ENCODE assay signal across 19 cellular contexts in the genomic region with DNA sequence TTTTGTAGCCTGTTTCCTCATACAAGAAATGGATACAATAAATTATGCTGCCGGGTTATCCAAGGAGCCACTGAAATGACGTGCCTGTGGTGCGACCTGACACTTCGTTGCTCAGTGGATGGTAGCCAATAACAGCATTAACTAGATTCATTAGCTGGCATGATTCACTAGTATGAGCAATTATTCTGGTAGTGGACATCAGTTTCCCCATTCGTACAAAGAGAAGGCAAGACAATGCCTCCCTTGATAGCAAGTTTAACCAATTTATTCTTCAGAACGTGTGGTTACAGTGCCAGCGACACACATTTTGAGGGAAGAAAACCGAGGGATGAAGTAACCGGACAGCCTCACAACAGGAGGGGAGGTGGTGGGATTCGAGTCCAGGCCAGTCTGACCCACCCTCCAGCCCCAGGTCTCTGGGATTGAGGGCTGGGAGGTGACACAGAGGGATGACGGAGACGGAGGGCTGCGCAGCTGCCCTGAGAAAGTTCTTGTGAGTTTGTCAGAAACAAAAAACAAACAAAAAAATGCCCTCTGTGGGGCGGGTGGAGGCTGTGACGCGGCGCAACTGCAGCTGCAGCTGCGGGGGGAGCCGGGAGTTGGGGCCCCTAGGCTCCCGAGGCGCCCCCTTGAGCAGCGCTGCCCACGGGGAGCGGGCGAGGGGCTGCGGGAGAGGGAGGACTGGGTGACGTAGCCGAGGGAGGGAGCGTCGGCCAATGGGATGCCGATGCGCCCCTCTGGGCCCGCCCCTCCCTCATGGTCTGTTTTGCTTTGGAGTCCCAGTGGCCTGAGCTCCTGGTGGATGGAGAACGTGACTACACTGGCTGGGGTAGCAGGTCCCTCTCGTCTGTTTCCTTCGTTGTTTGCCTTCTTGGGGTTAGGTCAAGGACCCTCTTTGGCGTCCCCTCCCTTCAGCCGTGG. TPM values are rescaled to one million over a fixed set of nuclear protein-coding genes. Genes with fewer than 3 reads are reported as not detected.
DNase-seq lines count a peak whose midpoint lies in the region; ATAC-seq, FAIRE-seq and TF ChIP-seq lines count a peak whose summit lies in the region.
"Had no signal": no experiment of that assay in that cellular context is flagged by ENCODE, and none has a peak within 500 bp of the region (broad histone marks: within the 10 kb centered on the region; RNA-seq: fewer than 3 reads in every experiment).

No MANE protein-coding gene starts in this region.

- no TSS peak for BruUV-seq in K562 (replicated peaks; lab: Mats Ljungman, UMichigan)

- H3K9me3 ChIP-seq in K562 (replicated peaks; ENCODE audit: control insufficient read depth, insufficient read depth, low read depth, low read length) = no peaks in the 10 kb centered on the region
- no peaks in the 10 kb centered on the region for H3K9me3 ChIP-seq in ascending aorta
- no peaks in the 10 kb centered on the region for H3K9me3 ChIP-seq in CD8-positive, alpha-beta memory T cell (ENCODE audit: low read length)
- H3K9me3 ChIP-seq: ovary had no signal

- peaks cover 2% of the 10 kb centered on the region for H3K9me1 ChIP-seq in K562 (ENCODE audit: control insufficient read depth, insufficient read depth, low read length)

- CTCF ChIA-PET in K562 (lab: Yijun Ruan, JAX; ENCODE audit: low intra/inter-chr PET ratio) = no interaction called here
- CTCF ChIA-PET in CD8-positive, alpha-beta memory T cell (lab: Charles Lee) = no interaction called here

- H3K4me3 ChIP-seq in H7 (ENCODE audit: insufficient read depth, low read depth, low read length) (peak overlapping the region; percentile 4; the same call in 1 of the 2 replicates), K562 (no peak overlapping the region), ascending aorta (no peak overlapping the region)
- H3K4me3 ChIP-seq in CD8-positive, alpha-beta memory T cell (ENCODE audit: low read length) = no peak overlapping the region
- H3K4me3 ChIP-seq: ovary had no signal

- no peak overlapping the region for H3K27ac ChIP-seq in K562 (ENCODE audit: extremely low read depth, low read depth, low read length)
- no peak overlapping the region for H3K27ac ChIP-seq in ascending aorta
- H3K27ac ChIP-seq in CD8-positive, alpha-beta memory T cell (ENCODE audit: low read depth, low read length) = no peak overlapping the region
- H3K27ac ChIP-seq: ovary had no signal

- peaks cover 0 to 25% of the 10 kb centered on the region in 2 experiments; a peak in 3 of 5 replicates for H3K4me1 ChIP-seq in K562 (replicated peaks in 1 of 2; ENCODE audit: control insufficient read depth in 2 of 2, insufficient read depth in 2 of 2, low read length in 2 of 2)
- H3K4me1 ChIP-seq in ascending aorta = peaks cover 4 to 11% of the 10 kb centered on the region in 2 donors
- peaks cover 6% of the 10 kb centered on the region for H3K4me1 ChIP-seq in CD8-positive, alpha-beta memory T cell (ENCODE audit: insufficient read depth, low read length)

- H3K27me3 ChIP-seq in H7 (ENCODE audit: control insufficient read depth, insufficient read depth, low read length) (peaks cover 74% of the 10 kb centered on the region), K562 (ENCODE audit: control insufficient read depth in 2 of 2, insufficient read depth in 2 of 2, low read length in 2 of 2) (peaks cover 43 to 58% of the 10 kb centered on the region in 2 experiments), ascending aorta (peaks cover 50% of the 10 kb centered on the region)
- peaks cover 53% of the 10 kb centered on the region for H3K27me3 ChIP-seq in CD8-positive, alpha-beta memory T cell (ENCODE audit: insufficient read depth, low read length, poor library complexity, severe bottlenecking)
- H3K27me3 ChIP-seq: ovary had no signal

- H3K79me2 ChIP-seq in K562 (ENCODE audit: control insufficient read depth, insufficient read depth, low read length) = no peaks in the 10 kb centered on the region

- H3K27ac Mint-ChIP-seq in stimulated activated naive B cell treated with anti-CD40 and anti-IgM and Interleukin-4, amounts not matched to agents 10 μg/mL and 1 μg/mL and 100 μg/mL, for 72 hours = peak overlapping the region; percentile 79
- peak overlapping the region in 1 of 8 donors; percentile 23 for H3K27ac Mint-ChIP-seq in CD8-positive, alpha-beta memory T cell

- H3K4me2 ChIP-seq in K562 (ENCODE audit: insufficient read depth, low read length) = 0 out of 2 replicates have a peak overlapping the region, but pooled peaks have one; percentile 18

- no peak overlapping the region for H3K4me3 Mint-ChIP-seq in stimulated activated naive B cell treated with anti-CD40 and anti-IgM and Interleukin-4, amounts not matched to agents 10 μg/mL and 1 μg/mL and 100 μg/mL, for 72 hours
- peak overlapping the region in 1 of 7 donors; percentile 24 for H3K4me3 Mint-ChIP-seq in CD8-positive, alpha-beta memory T cell

- peak; percentile 97 for ATAC-seq in K562
- ATAC-seq in stimulated activated naive B cell treated with anti-CD40 and anti-IgM and Interleukin-4, amounts not matched to agents 10 μg/mL and 1 μg/mL and 100 μg/mL, for 72 hours (replicated peaks) = no peak
- ATAC-seq: left ventricle myocardium superior, PC-3 had no signal

- 0 out of 2 replicates have a peak overlapping the region, but pooled peaks have one; percentile 16 for H2AFZ ChIP-seq in K562 (ENCODE audit: low read depth, low read length)

- WGBS in K562 (ENCODE audit: insufficient coverage, low coverage, missing lambda C conversion rate) = 2% methylated on average over 34 of the region's 38 CpGs

- FAIRE-seq in K562 (lab: Jason Lieb, UNC) = peak; percentile 71

- H3K4me1 Mint-ChIP-seq in stimulated activated naive B cell treated with anti-CD40 and anti-IgM and Interleukin-4, amounts not matched to agents 10 μg/mL and 1 μg/mL and 100 μg/mL, for 72 hours = peaks cover 21 to 32% of the 10 kb centered on the region in 2 donors
- H3K4me1 Mint-ChIP-seq in CD8-positive, alpha-beta memory T cell = peaks cover 13 to 39% (median 22%) of the 10 kb centered on the region in 3 donors

- TF ChIP-seq POLR2A in K562 (conservative IDR thresholded peaks at IDR 0.05) = no peak

- in situ Hi-C loops in K562 (cut with MboI) = no loop called here

- 0 out of 6 replicates have a peak, but pooled peaks of 1 of the 3 experiments have one; percentile 18 for TF ChIP-seq CTCF in K562 (IDR thresholded peaks at IDR 0.05 in 2 of 3, conservative IDR thresholded peaks at IDR 0.05 in 1 of 3; ENCODE audit: insufficient read depth in 2 of 3, low read depth in 1 of 3, low read length in 3 of 3)
- TF ChIP-seq CTCF in ascending aorta (IDR thresholded peaks at IDR 0.05) = no peak

- no peaks in the 10 kb centered on the region for H3K36me3 ChIP-seq in H7 (replicated peaks; ENCODE audit: control insufficient read depth, insufficient read depth, low read length)
- no peaks in the 10 kb centered on the region for H3K36me3 ChIP-seq in K562 (ENCODE audit: control insufficient read depth, insufficient read depth, low read length)
- H3K36me3 ChIP-seq in ascending aorta = no peaks in the 10 kb centered on the region
- no peaks in the 10 kb centered on the region for H3K36me3 ChIP-seq in CD8-positive, alpha-beta memory T cell (ENCODE audit: insufficient read depth, low read length)
- H3K36me3 ChIP-seq: ovary had no signal

- DNase-seq in H7 (peak; percentile 98), K562 (ENCODE audit: extremely low read depth in 1 of 4, low spot score in 3 of 4) (peak; percentile 56 to 94 (median 90)), iPS-NIHi11 (ENCODE audit: low spot score) (peak; percentile 86), ascending aorta (ENCODE audit: low spot score in 2 of 2) (no peak), RKO (ENCODE audit: low spot score) (no peak)
- no peak for DNase-seq in stimulated activated naive B cell treated with anti-CD40 and anti-IgM and Interleukin-4, amounts not matched to agents 10 μg/mL and 1 μg/mL and 100 μg/mL, for 72 hours
- DNase-seq in CD8-positive, alpha-beta memory T cell = no peak
- DNase-seq: activated CD4-positive, alpha-beta T cell treated with anti-CD3 and anti-CD28 coated beads for 48 hours; activated naive CD4-positive, alpha-beta T cell; amygdala; Calu3; EL; left ventricle myocardium superior; NCI-H1417; NCI-H748 treated with DMSO at 0.1 percent for 48 hours; ovary; PC-3; stimulated activated CD4-positive, alpha-beta T cell treated with anti-CD3 and anti-CD28 coated beads, Interleukin-1b, Interleukin-23, amount 100 ng/mL, for 48 hours had no signal

- TF ChIP-seq EP300 in K562 (IDR thresholded peaks at IDR 0.05; ENCODE audit: low read length) = no peak

- intact Hi-C loops in K562 (cut with micrococcal nuclease) (no loop called here), ascending aorta (cut with DNase I) (loop anchor here (10.0 kb wide), 1 partner anchor 732 kb away; no protein-coding TSS in a partner anchor)

- peaks cover 3 to 4% of the 10 kb centered on the region in 2 donors for H3K36me3 Mint-ChIP-seq in stimulated activated naive B cell treated with anti-CD40 and anti-IgM and Interleukin-4, amounts not matched to agents 10 μg/mL and 1 μg/mL and 100 μg/mL, for 72 hours
- no peaks in the 10 kb centered on the region for H3K36me3 Mint-ChIP-seq in CD8-positive, alpha-beta memory T cell

- H3K9me3 Mint-ChIP-seq in stimulated activated naive B cell treated with anti-CD40 and anti-IgM and Interleukin-4, amounts not matched to agents 10 μg/mL and 1 μg/mL and 100 μg/mL, for 72 hours = peaks cover 0 to 4% of the 10 kb centered on the region in 2 donors
- peaks cover 0 to 3% (median 0%) of the 10 kb centered on the region in 5 donors for H3K9me3 Mint-ChIP-seq in CD8-positive, alpha-beta memory T cell

- TF ChIP-seq RAD21 in K562 (CRISPR knock-in tag; conservative IDR thresholded peaks at IDR 0.05 in 1 of 2, IDR thresholded peaks at IDR 0.05 in 1 of 2) = no peak

- H3K27me3 Mint-ChIP-seq in stimulated activated naive B cell treated with anti-CD40 and anti-IgM and Interleukin-4, amounts not matched to agents 10 μg/mL and 1 μg/mL and 100 μg/mL, for 72 hours = peaks cover 63 to 79% of the 10 kb centered on the region in 2 donors
- peaks cover 62 to 89% of the 10 kb centered on the region in 2 donors for H3K27me3 Mint-ChIP-seq in CD8-positive, alpha-beta memory T cell

- peak overlapping the region in 1 of 2 experiments; percentile 59; a peak in 1 of 4 replicates for H3K9ac ChIP-seq in K562 (ENCODE audit: insufficient read depth in 1 of 2, low read depth in 2 of 2, low read length in 2 of 2)

- H4K20me1 ChIP-seq in K562 (replicated peaks; ENCODE audit: control insufficient read depth, insufficient read depth, low read length) = peaks cover 8% of the 10 kb centered on the region

- POLR2A ChIA-PET in K562 (lab: Yijun Ruan, JAX) = no interaction called here
- POLR2A ChIA-PET in CD8-positive, alpha-beta memory T cell (lab: Charles Lee) = no interaction called here

RNA-seq across cellular contexts. Expression of gene LHX2, which starts 10.9 kb away (rescaled TPM):
- total RNA-seq in H7 (2014; rRNA removed; shearing (Covaris generic)) = 0.33 and 0.87 TPM in 2 replicates
- not detected in 2 replicates for total RNA-seq in K562 (2011; cell fraction: chromatin; rRNA removed; ENCODE audit: low replicate concordance)
- not detected in 2 replicates for total RNA-seq in K562 (2011; cell fraction: nucleolus; rRNA removed)
- total RNA-seq in K562 (2011; cell fraction: nucleoplasm; rRNA removed) = not detected in 2 replicates
- total RNA-seq in K562 (2014; rRNA removed) = not detected in 2 replicates
- not detected in 2 replicates for total RNA-seq in K562 (2014; rRNA removed; fragmentation: Illumina TruSeq; extraction: Trizol)
- total RNA-seq in K562 (2015; rRNA removed; fragmentation: Illumina TruSeq; extraction: Trizol) = not detected in 2 replicates
- 0.07 TPM in 1 of 2 replicates, not detected in the other for total RNA-seq in K562 (2021)
- not detected in 2 replicates for polyA plus RNA-seq in K562 (2011; rRNA removed)
- not detected in 2 replicates for polyA plus RNA-seq in K562 (2011; cell fraction: cytosol; rRNA removed)
- polyA plus RNA-seq in K562 (2011; cell fraction: nucleus; rRNA removed) = not detected in 2 replicates
- polyA plus RNA-seq in K562 (2012) = 0.14 TPM in 1 of 2 replicates, not detected in the other
- polyA plus RNA-seq in K562 (2014; fragmentation: Illumina TruSeq; extraction: Trizol) = not detected in 2 replicates
- polyA plus RNA-seq in K562 (2014; fragmentation: Nextera tagmentation; extraction: Ambion mirVana) = not detected
- not detected in 2 replicates for polyA plus RNA-seq in K562 (2014; rRNA removed)
- polyA minus RNA-seq in K562 (2011; rRNA and poly(A)+ RNA removed) = not detected in 2 replicates
- not detected in 2 replicates for polyA minus RNA-seq in K562 (2011; cell fraction: cytosol; rRNA and poly(A)+ RNA removed)
- not detected in 2 replicates for polyA minus RNA-seq in K562 (2011; cell fraction: nucleus; rRNA and poly(A)+ RNA removed)
- not detected for total RNA-seq in ascending aorta
- not detected for total RNA-seq in CD8-positive, alpha-beta memory T cell
- polyA plus RNA-seq in CD8-positive, alpha-beta memory T cell = not detected
- total RNA-seq: Calu3, left ventricle myocardium superior, urinary bladder had no signal
- polyA plus RNA-seq: urinary bladder had no signal

Comparison
In these comparisons a context has a peak if more than half of its experiments do, and no peak if none do; other contexts are left out.
1. DNase-seq: peak in H7 (single experiment), K562 (4 of 4) and iPS-NIHi11 (single experiment); none in stimulated activated naive B cell treated with anti-CD40 and anti-IgM and Interleukin-4, amounts not matched to agents 10 μg/mL and 1 μg/mL and 100 μg/mL, for 72 hours (single experiment), ascending aorta (0 of 2), RKO (single experiment) and CD8-positive, alpha-beta memory T cell (0 of 5).